ENCODE assay signal across 1 cellular context in genomic region chr16:17469011-17469741, GRCh38.
TF ChIP-seq lines count a peak whose summit lies in the region.

No MANE protein-coding gene starts in this region.

TF ChIP-seq in GM23338, 12 proteins besides CTCF, POLR2A, EP300 and RAD21 (continued from another document):
- TF ChIP-seq STAT1 (IDR thresholded peaks at IDR 0.05; ENCODE audit: unreplicated experiment) (no peak), CREB1 (CRISPR knock-in tag; IDR thresholded peaks at IDR 0.05; ENCODE audit: low read depth) (no peak), REST (IDR thresholded peaks at IDR 0.05; ENCODE audit: unreplicated experiment) (no peak), ZNF331 (CRISPR knock-in tag; IDR thresholded peaks at IDR 0.05; ENCODE audit: low read depth) (no peak), NANOG (IDR thresholded peaks at IDR 0.05; ENCODE audit: borderline replicate concordance) (no peak), ZNF114 (CRISPR knock-in tag; IDR thresholded peaks at IDR 0.05) (no peak)
